8 cellular contexts compared by ENCODE assay signal in the genomic region with DNA sequence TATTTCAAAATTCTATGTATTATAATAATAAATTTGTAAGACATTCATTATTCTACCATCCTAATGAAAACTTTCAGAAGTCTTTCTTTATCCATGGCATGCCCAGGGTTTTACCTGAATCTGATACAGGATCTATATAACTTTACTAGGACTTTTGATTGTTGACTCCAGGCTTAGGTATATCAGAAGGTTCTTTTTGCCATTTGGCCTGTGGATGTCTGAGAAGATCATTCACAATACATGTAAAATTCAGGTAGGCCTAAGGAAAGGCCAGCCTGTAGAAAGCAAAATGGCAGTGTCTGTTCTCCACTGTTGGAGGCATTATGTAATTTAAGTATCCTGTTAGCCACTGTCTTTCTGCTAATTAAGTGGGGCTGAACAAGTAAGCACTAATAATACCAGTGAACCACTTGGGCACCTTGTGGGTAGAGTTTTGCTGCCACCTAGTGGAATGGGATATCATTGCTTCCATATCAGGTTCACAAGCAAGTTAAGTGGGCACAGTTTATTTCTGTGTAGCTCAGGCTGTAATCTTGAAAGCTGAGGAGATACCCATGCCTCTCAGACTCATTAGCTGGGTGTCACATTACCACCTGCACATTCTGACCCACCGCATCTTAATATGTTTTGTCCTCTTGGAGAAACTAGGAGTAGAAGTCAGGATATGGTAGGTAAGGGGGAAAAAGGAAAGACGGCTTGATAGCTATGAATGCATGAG.
DNase-seq lines count a peak whose midpoint lies in the region; ATAC-seq and TF ChIP-seq lines count a peak whose summit lies in the region.

No MANE protein-coding gene starts in this region.

- H3K4me3 ChIP-seq in OCI-LY1 (ENCODE audit: low read depth, low read length, poor library complexity, severe bottlenecking) (no peak overlapping the region), epithelial cell of proximal tubule (ENCODE audit: low read depth, low read length) (no peak overlapping the region)
- H3K4me3 ChIP-seq in naive thymus-derived CD4-positive, alpha-beta T cell (ENCODE audit: low read length) = no peak overlapping the region

- peaks cover 8% of the 10 kb centered on the region; the same call in 1 of the 2 replicates for H3F3A ChIP-seq in OCI-LY1 (ENCODE audit: insufficient read depth, low read length)

- H2AFZ ChIP-seq in OCI-LY1 (ENCODE audit: low read length) = no peak overlapping the region

- H3K4me1 ChIP-seq in OCI-LY1 (ENCODE audit: insufficient read depth, low read length, severe bottlenecking) = no peaks in the 10 kb centered on the region
- H3K4me1 ChIP-seq in naive thymus-derived CD4-positive, alpha-beta T cell (ENCODE audit: control insufficient read depth in 2 of 2, insufficient read depth in 2 of 2, low read length in 2 of 2) = no peaks in the 10 kb centered on the region

- no peaks in the 10 kb centered on the region for H3K27me3 ChIP-seq in OCI-LY1 (ENCODE audit: insufficient read depth, low read length)
- no peaks in the 10 kb centered on the region for H3K27me3 ChIP-seq in naive thymus-derived CD4-positive, alpha-beta T cell (ENCODE audit: control insufficient read depth in 2 of 2, insufficient read depth in 2 of 2, low read length in 2 of 2)

- no peaks in the 10 kb centered on the region for H3K27me3 Mint-ChIP-seq in Calu3 (ENCODE audit: unreplicated experiment)
- no peaks in the 10 kb centered on the region for H3K27me3 Mint-ChIP-seq in naive thymus-derived CD4-positive, alpha-beta T cell

- TF ChIP-seq CTCF in Calu3 (IDR thresholded peaks at IDR 0.05; ENCODE audit: unreplicated experiment) = peak; percentile 97
- peak; percentile 96 for TF ChIP-seq CTCF in OCI-LY1 (IDR thresholded peaks at IDR 0.05; ENCODE audit: low read length)
- peak; percentile 93 for TF ChIP-seq CTCF in epithelial cell of proximal tubule (conservative IDR thresholded peaks at IDR 0.05; ENCODE audit: low read depth, low read length)

- H4K20me1 ChIP-seq in OCI-LY1 (ENCODE audit: insufficient read depth, low read length) = no peaks in the 10 kb centered on the region

- intact Hi-C loops in Calu3 (cut with micrococcal nuclease; ENCODE audit: unreplicated experiment) = loop anchor here (1.0 kb wide), 1 partner anchor 197 kb away; no protein-coding TSS in a partner anchor
- intact Hi-C loops in naive thymus-derived CD4-positive, alpha-beta T cell (cut with micrococcal nuclease) = loop anchor here (1.0 to 5.0 kb wide), 9 partner anchors 104 to 481 kb away; partner anchors contain the start of genes HERPUD2 (in 1 of the 2) and SEPTIN7 (in 1 of the 2)

- no peaks in the 10 kb centered on the region for H3K9me3 Mint-ChIP-seq in Calu3 (ENCODE audit: low read depth, unreplicated experiment)
- H3K9me3 Mint-ChIP-seq in naive thymus-derived CD4-positive, alpha-beta T cell = no peaks in the 10 kb centered on the region

- peak; percentile 79 for ATAC-seq in GM21390 (IDR thresholded peaks at IDR 0.05; ENCODE audit: unreplicated experiment)
- ATAC-seq in naive thymus-derived CD4-positive, alpha-beta T cell = peak; percentile 97

- no peaks in the 10 kb centered on the region for H3K9me2 ChIP-seq in OCI-LY1 (ENCODE audit: low read depth, low read length)

- no peaks in the 10 kb centered on the region for H3K4me1 Mint-ChIP-seq in Calu3 (ENCODE audit: low read depth, unreplicated experiment)
- H3K4me1 Mint-ChIP-seq in naive thymus-derived CD4-positive, alpha-beta T cell = peaks cover 0 to 10% (median 0%) of the 10 kb centered on the region in 7 donors

- CTCF ChIA-PET in Calu3 (lab: Charles Lee) = interaction anchor here (0.6 to 1.5 kb wide), 4 partner anchors 50 to 605 kb away, joined by 3 to 16 read pairs (median 4); no protein-coding TSS in a partner anchor
- CTCF ChIA-PET in naive thymus-derived CD4-positive, alpha-beta T cell (lab: Charles Lee) = interaction anchor here (0.8 to 1.8 kb wide), 15 partner anchors 10 to 369 kb away, joined by 3 to 19 read pairs (median 4); partner anchors contain the start of genes HERPUD2 and SEPTIN7

- DNase-seq in Calu3 (peak; percentile 82), HuH-7.5 (ENCODE audit: low spot score) (peak; percentile 10), epithelial cell of proximal tubule (ENCODE audit: low read depth) (peak; percentile 35)
- DNase-seq in activated CD8-positive, alpha-beta memory T cell treated with anti-CD3 and anti-CD28 coated beads, Interleukin-2, amount 50 U/mL, for 48 hours = peak; percentile 63
- peak; percentile 21 to 79 (median 70) for DNase-seq in naive thymus-derived CD4-positive, alpha-beta T cell
- DNase-seq in stimulated activated naive CD4-positive, alpha-beta T cell treated with Interleukin-2 at 50 U/mL for 16 hours (lab: John Stamatoyannopoulos, UW) = peak; percentile 31

- H3K4me3 Mint-ChIP-seq in Calu3 (ENCODE audit: low read depth, unreplicated experiment) = no peak overlapping the region
- no peak overlapping the region for H3K4me3 Mint-ChIP-seq in naive thymus-derived CD4-positive, alpha-beta T cell

- H3K79me2 ChIP-seq in OCI-LY1 (ENCODE audit: insufficient read depth, low read length) = no peaks in the 10 kb centered on the region

- no TSS peak for BruUV-seq in Calu3 (replicated peaks; lab: Mats Ljungman, UMichigan)

- H3K9me3 ChIP-seq in OCI-LY1 (ENCODE audit: low read length) = no peaks in the 10 kb centered on the region
- no peaks in the 10 kb centered on the region for H3K9me3 ChIP-seq in naive thymus-derived CD4-positive, alpha-beta T cell (ENCODE audit: control insufficient read depth in 2 of 3, low read length in 3 of 3)

- H3K27ac ChIP-seq in OCI-LY1 (ENCODE audit: low read depth, low read length, poor library complexity, severe bottlenecking) = no peak overlapping the region
- no peak overlapping the region for H3K27ac ChIP-seq in naive thymus-derived CD4-positive, alpha-beta T cell (ENCODE audit: low read depth, low read length)

- POLR2A ChIA-PET in naive thymus-derived CD4-positive, alpha-beta T cell (lab: Charles Lee) = interaction anchor here (0.9 to 1.2 kb wide), 3 partner anchors 107 to 283 kb away, joined by 4 to 6 read pairs (median 4); no protein-coding TSS in a partner anchor

- H3K4me2 ChIP-seq in OCI-LY1 (ENCODE audit: low read length) = no peak overlapping the region

- H3K9ac ChIP-seq in OCI-LY1 (ENCODE audit: low read length) = no peak overlapping the region

- H3K36me3 Mint-ChIP-seq in Calu3 (ENCODE audit: insufficient read depth, unreplicated experiment) = peaks cover 27% of the 10 kb centered on the region
- H3K36me3 Mint-ChIP-seq in naive thymus-derived CD4-positive, alpha-beta T cell = peaks cover 2 to 20% (median 6%) of the 10 kb centered on the region in 5 donors

- H3K27ac Mint-ChIP-seq in Calu3 (ENCODE audit: unreplicated experiment) = no peak overlapping the region
- H3K27ac Mint-ChIP-seq in naive thymus-derived CD4-positive, alpha-beta T cell = peak overlapping the region in 6 of 9 donors; percentile 37 to 88 (median 66)

- H3K36me3 ChIP-seq in OCI-LY1 (ENCODE audit: insufficient read depth, low read length) = peaks cover 42% of the 10 kb centered on the region; the same call in 1 of the 2 replicates
- H3K36me3 ChIP-seq in naive thymus-derived CD4-positive, alpha-beta T cell (ENCODE audit: control insufficient read depth in 2 of 3, insufficient read depth in 3 of 3, low read length in 3 of 3) = peaks cover 0 to 17% (median 7%) of the 10 kb centered on the region in 3 experiments

Comparison
In these comparisons a context has a peak if more than half of its experiments do, and no peak if none do; other contexts are left out.
1. DNase-seq: peak in every context shown above with its lines; median percentile 82 in Calu3; 70 in naive thymus-derived CD4-positive, alpha-beta T cell; 63 in activated CD8-positive, alpha-beta memory T cell treated with anti-CD3 and anti-CD28 coated beads, Interleukin-2, amount 50 U/mL, for 48 hours; 35 in epithelial cell of proximal tubule; 31 in stimulated activated naive CD4-positive, alpha-beta T cell treated with Interleukin-2 at 50 U/mL for 16 hours; 10 in HuH-7.5.